8 cellular contexts compared by ENCODE assay signal in genomic region chr14:73027546-73027945, GRCh38.
DNase-seq lines count a peak whose midpoint lies in the region; ATAC-seq and TF ChIP-seq lines count a peak whose summit lies in the region.

No MANE protein-coding gene starts in this region.

- H3K9me3 ChIP-seq in ES-I3 (ENCODE audit: control insufficient read depth, insufficient read depth, low read length) (no peaks in the 10 kb centered on the region), parathyroid adenoma (ENCODE audit: control insufficient read depth, low read length) (no peaks in the 10 kb centered on the region)

- ATAC-seq in HG03457 (IDR thresholded peaks at IDR 0.05; ENCODE audit: unreplicated experiment), result no peak

- peak overlapping the region; percentile 40 for H2AFZ ChIP-seq in parathyroid adenoma

- DNase-seq in OCI-M1 (lab: John Stamatoyannopoulos, UW) (peak; percentile 57), epithelial cell of esophagus (ENCODE audit: low read depth) (no peak), 8988T (no peak), GDM1 (lab: John Stamatoyannopoulos, UW) (no peak), NCI-H510A (lab: John Stamatoyannopoulos, UW) (no peak)

- H3K27ac ChIP-seq in parathyroid adenoma, result no peak overlapping the region

- H3K79me2 ChIP-seq in parathyroid adenoma, result peaks cover 18% of the 10 kb centered on the region

- H3K4me3 ChIP-seq in epithelial cell of esophagus (ENCODE audit: low read length) (peak overlapping the region; percentile 76), parathyroid adenoma (ENCODE audit: low read depth, low read length) (peak overlapping the region; percentile 80)

- H3K36me3 ChIP-seq in ES-I3 (ENCODE audit: insufficient read depth, low read length) (0 out of 2 replicates have a peak, but pooled peaks cover 6% of the 10 kb centered on the region), parathyroid adenoma (ENCODE audit: control insufficient read depth, insufficient read depth, low read length) (no peaks in the 10 kb centered on the region)

- H3K4me1 ChIP-seq in ES-I3 (ENCODE audit: insufficient read depth, low read length) (peaks cover 8% of the 10 kb centered on the region; the same call in 1 of the 2 replicates), parathyroid adenoma (peaks cover 3% of the 10 kb centered on the region)

- H3K9ac ChIP-seq in ES-I3 (ENCODE audit: low read depth, low read length) (peak overlapping the region; percentile 85; the same call in 1 of the 2 replicates), parathyroid adenoma (no peak overlapping the region)

- no peak overlapping the region for H3K4me2 ChIP-seq in parathyroid adenoma (ENCODE audit: low read length)

- no peak for TF ChIP-seq CTCF in epithelial cell of esophagus (IDR thresholded peaks at IDR 0.05; ENCODE audit: insufficient read depth, low read depth, low read length, missing control alignments)
- TF ChIP-seq CTCF in parathyroid adenoma (IDR thresholded peaks at IDR 0.05), result no peak

- H3K27me3 ChIP-seq in parathyroid adenoma (ENCODE audit: control insufficient read depth, insufficient read depth, low read length), result no peaks in the 10 kb centered on the region
